In genomic region chr4:26856906-26857277, GRCh38 we compare ENCODE assay signal across 2 cellular contexts.
TF ChIP-seq lines count a peak whose summit lies in the region.

No MANE protein-coding gene starts in this region.

TF ChIP-seq in H1, 55 proteins besides CTCF, POLR2A, EP300 and RAD21:
- TF ChIP-seq GTF2F1 (IDR thresholded peaks at IDR 0.05; ENCODE audit: borderline replicate concordance, low read depth, low read length) (no peak), POU5F1 (IDR thresholded peaks at IDR 0.05; ENCODE audit: low read depth, low read length) (no peak), FOSL1 (IDR thresholded peaks at IDR 0.05; ENCODE audit: insufficient read depth, low read depth, low read length) (no peak)

TF ChIP-seq in HEK293T, 16 proteins besides CTCF, POLR2A, EP300 and RAD21:
- TF ChIP-seq ZNF384 (IDR thresholded peaks at IDR 0.05) = no peak
- TF ChIP-seq TARDBP (IDR thresholded peaks at IDR 0.05) = no peak
- TF ChIP-seq ELF4 (IDR thresholded peaks at IDR 0.05) = no peak
- TF ChIP-seq LEF1 (IDR thresholded peaks at IDR 0.05; ENCODE audit: borderline replicate concordance) = no peak
- no peak for TF ChIP-seq FOXK2 (IDR thresholded peaks at IDR 0.05)
- TF ChIP-seq PKNOX1 (IDR thresholded peaks at IDR 0.05) = no peak
- no peak for TF ChIP-seq ARNT (IDR thresholded peaks at IDR 0.05)
- TF ChIP-seq NFRKB (IDR thresholded peaks at IDR 0.05) = no peak
- TF ChIP-seq L3MBTL2 (conservative IDR thresholded peaks at IDR 0.05) = no peak; the same call in 1 of the 2 replicates
